In genomic region chr16:53129281-53130192, GRCh38 we compare ENCODE assay signal across 7 cellular contexts.
A peak's percentile ranks its signal among the peaks of the same experiment; 100 is the strongest.
DNase-seq lines count a peak whose midpoint lies in the region; ATAC-seq and TF ChIP-seq lines count a peak whose summit lies in the region.

No MANE protein-coding gene starts in this region.

- H3K27me3 ChIP-seq in right atrium auricular region = no peaks in the 10 kb centered on the region

- DNase-seq in activated CD8-positive, alpha-beta T cell treated with anti-CD3 and anti-CD28 coated beads, Interleukin-2, amount 10 ng/mL, durations not matched to agents 7 days and 5 days = no peak
- DNase-seq in right atrium auricular region (ENCODE audit: low spot score) (no peak), renal cortical epithelial cell (ENCODE audit: low read depth) (peak; percentile 27), NCI-H1105 treated with DMSO at 0.1 percent for 48 hours (lab: John Stamatoyannopoulos, UW) (no peak), UCSD-AML1 (lab: John Stamatoyannopoulos, UW; ENCODE audit: unreplicated experiment) (no peak)

- H3K9me3 ChIP-seq in right atrium auricular region = no peaks in the 10 kb centered on the region

- POLR2A ChIA-PET in activated CD8-positive, alpha-beta T cell treated with anti-CD3 and anti-CD28 coated beads, Interleukin-2, amount 10 ng/mL, durations not matched to agents 7 days and 5 days (lab: Charles Lee) = no interaction called here

- H3K9me3 Mint-ChIP-seq in activated CD8-positive, alpha-beta T cell treated with anti-CD3 and anti-CD28 coated beads, Interleukin-2, amount 10 ng/mL, durations not matched to agents 7 days and 5 days (ENCODE audit: insufficient read depth) = no peaks in the 10 kb centered on the region

- no peak for TF ChIP-seq CTCF in right atrium auricular region (IDR thresholded peaks at IDR 0.05)

- no peaks in the 10 kb centered on the region for H3K36me3 ChIP-seq in right atrium auricular region

- peak overlapping the region; percentile 3 for H3K27ac Mint-ChIP-seq in activated CD8-positive, alpha-beta T cell treated with anti-CD3 and anti-CD28 coated beads, Interleukin-2, amount 10 ng/mL, durations not matched to agents 7 days and 5 days

- H3K4me3 ChIP-seq in right atrium auricular region = peak overlapping the region; percentile 52 to 86

- peaks cover 9% of the 10 kb centered on the region for H3K4me1 Mint-ChIP-seq in activated CD8-positive, alpha-beta T cell treated with anti-CD3 and anti-CD28 coated beads, Interleukin-2, amount 10 ng/mL, durations not matched to agents 7 days and 5 days (ENCODE audit: low read depth)

- H3K4me3 Mint-ChIP-seq in activated CD8-positive, alpha-beta T cell treated with anti-CD3 and anti-CD28 coated beads, Interleukin-2, amount 10 ng/mL, durations not matched to agents 7 days and 5 days = peak overlapping the region; percentile 68

- H3K27me3 Mint-ChIP-seq in activated CD8-positive, alpha-beta T cell treated with anti-CD3 and anti-CD28 coated beads, Interleukin-2, amount 10 ng/mL, durations not matched to agents 7 days and 5 days (ENCODE audit: low read depth) = no peaks in the 10 kb centered on the region

- ATAC-seq in GM18511 (IDR thresholded peaks at IDR 0.05; ENCODE audit: unreplicated experiment) = peak; percentile 5
- ATAC-seq in HG03159 (IDR thresholded peaks at IDR 0.05; ENCODE audit: unreplicated experiment) = peak; percentile 6
- no peak for ATAC-seq in activated CD8-positive, alpha-beta T cell treated with anti-CD3 and anti-CD28 coated beads, Interleukin-2, amount 10 ng/mL, durations not matched to agents 7 days and 5 days

- peaks cover 7% of the 10 kb centered on the region for H3K36me3 Mint-ChIP-seq in activated CD8-positive, alpha-beta T cell treated with anti-CD3 and anti-CD28 coated beads, Interleukin-2, amount 10 ng/mL, durations not matched to agents 7 days and 5 days (ENCODE audit: low read depth)

- peak overlapping the region; percentile 87 to 91 for H3K27ac ChIP-seq in right atrium auricular region

- CTCF ChIA-PET in activated CD8-positive, alpha-beta T cell treated with anti-CD3 and anti-CD28 coated beads, Interleukin-2, amount 10 ng/mL, durations not matched to agents 7 days and 5 days (lab: Charles Lee) = interaction anchor here (0.9 to 1.6 kb wide), 5 partner anchors 18 to 76 kb away, joined by 3 to 19 read pairs (median 5); partner anchors contain the start of gene CHD9

- H3K4me1 ChIP-seq in right atrium auricular region = peaks cover 0 to 34% of the 10 kb centered on the region in 2 donors
